Comparison of ENCODE assay signal across 8 cellular contexts in genomic region chr21:29181799-29182470, GRCh38. TPM values are rescaled to one million over a fixed set of nuclear protein-coding genes. Genes with fewer than 3 reads are reported as not detected.
A peak's percentile ranks its signal among the peaks of the same experiment; 100 is the strongest.
DNase-seq lines count a peak whose midpoint lies in the region; ATAC-seq and TF ChIP-seq lines count a peak whose summit lies in the region.

No MANE protein-coding gene starts in this region.

- intact Hi-C loops in heart right ventricle (cut with DNase I) = loop anchor here in 4 of 10 donors (5.0 to 10.0 kb wide), 2 partner anchors 113 to 115 kb away; partner anchors contain the start of gene BACH1 (in 4 of the 4)

- peak overlapping the region; percentile 28 for H2AFZ ChIP-seq in smooth muscle cell (ENCODE audit: low read depth)

- H3K4me3 ChIP-seq in heart right ventricle = peak overlapping the region in 9 of 10 donors; percentile 14 to 46 (median 38)
- H3K4me3 ChIP-seq in smooth muscle cell = peak overlapping the region; percentile 49

- H3K4me1 ChIP-seq in heart right ventricle (peaks cover 0 to 57% (median 17%) of the 10 kb centered on the region in 9 donors), smooth muscle cell (ENCODE audit: low read depth) (peaks cover 3% of the 10 kb centered on the region)

- H3F3A ChIP-seq in smooth muscle cell (ENCODE audit: low read depth) = peaks cover 8% of the 10 kb centered on the region

- H4K20me1 ChIP-seq in smooth muscle cell (ENCODE audit: low read depth) = no peaks in the 10 kb centered on the region

- no peaks in the 10 kb centered on the region for H3K9me3 ChIP-seq in heart right ventricle
- no peaks in the 10 kb centered on the region for H3K9me3 ChIP-seq in smooth muscle cell (replicated peaks; ENCODE audit: low read depth)

- peak overlapping the region; percentile 87 for H3K4me2 ChIP-seq in smooth muscle cell

- peak overlapping the region; percentile 97 for H3K9ac ChIP-seq in smooth muscle cell (ENCODE audit: low read depth)

- no peak for TF ChIP-seq CTCF in AG09319 (IDR thresholded peaks at IDR 0.05; ENCODE audit: low read depth, low read length)
- no peak for TF ChIP-seq CTCF in VCaP (conservative IDR thresholded peaks at IDR 0.05)
- no peak for TF ChIP-seq CTCF in heart right ventricle (IDR thresholded peaks at IDR 0.05)
- no peak for TF ChIP-seq CTCF in smooth muscle cell (IDR thresholded peaks at IDR 0.05; ENCODE audit: borderline replicate concordance, insufficient read depth, poor library complexity, severe bottlenecking)

- H3K27me3 ChIP-seq in heart right ventricle = no peaks in the 10 kb centered on the region
- H3K27me3 ChIP-seq in smooth muscle cell (ENCODE audit: low read depth) = no peaks in the 10 kb centered on the region

- no peaks in the 10 kb centered on the region for H3K36me3 ChIP-seq in heart right ventricle
- no peaks in the 10 kb centered on the region for H3K36me3 ChIP-seq in smooth muscle cell (ENCODE audit: low read depth)

- DNase-seq in AG09319 (ENCODE audit: extremely low read depth, low read depth) = peak; percentile 70
- DNase-seq in H4 (ENCODE audit: low spot score) = peak; percentile 94
- DNase-seq in heart right ventricle = no peak
- no peak for DNase-seq in smooth muscle cell (lab: John Stamatoyannopoulos, UW; ENCODE audit: unreplicated experiment)
- no peak for DNase-seq in GM19240 (ENCODE audit: insufficient read length, low spot score)
- no peak for DNase-seq in NCI-H526 treated with DMSO at 0.1 percent for 48 hours (lab: John Stamatoyannopoulos, UW)
- DNase-seq in DMS153 treated with DMSO at 0.1 percent for 48 hours (lab: John Stamatoyannopoulos, UW; ENCODE audit: unreplicated experiment) = no peak

- H3K27ac ChIP-seq in VCaP (peak overlapping the region; percentile 87), heart right ventricle (peak overlapping the region; percentile 24 to 97 (median 81)), smooth muscle cell (ENCODE audit: low read depth) (peak overlapping the region; percentile 100)

- ATAC-seq in heart right ventricle = peak; percentile 79 to 92 (median 90)

- WGBS in heart right ventricle, 2 donors = 8 to 11% methylated on average over 9 of the region's 9 CpGs
- 21% methylated on average over 9 of the region's 9 CpGs for WGBS in smooth muscle cell (ENCODE audit: low lambda C conversion rate)

- no peaks in the 10 kb centered on the region for H3K79me2 ChIP-seq in smooth muscle cell (ENCODE audit: low read depth)

RNA-seq across cellular contexts. Expression of gene MAP3K7CL, which starts 51.5 kb away (rescaled TPM):
- 2.9 and 4.0 TPM in 2 replicates for total RNA-seq in H4 (2014; rRNA removed; shearing (Covaris generic))
- 10 to 100 TPM in 3 of 10 donors, 1 to 10 TPM in 4, under 1 TPM in 3; 0.64 to 62.1 (median 4.3) TPM for total RNA-seq in heart right ventricle
- polyA plus RNA-seq in heart right ventricle = 1 to 10 TPM; 2.6 to 3.2 TPM
- 1.3 and 2.5 TPM in 2 replicates for total RNA-seq in smooth muscle cell
- polyA plus RNA-seq in smooth muscle cell = 3.0 and 3.7 TPM in 2 replicates

Comparison
In these comparisons a context has a peak if more than half of its experiments do, and no peak if none do; other contexts are left out.
1. DNase-seq: peak in AG09319 (single experiment) and H4 (single experiment); none in heart right ventricle (0 of 2), smooth muscle cell (single experiment), GM19240 (single experiment), NCI-H526 treated with DMSO at 0.1 percent for 48 hours (single experiment) and DMS153 treated with DMSO at 0.1 percent for 48 hours (single experiment).
2. Peak in every context shown above with its lines, with median percentiles within 50 percentile points of each other: H3K27ac ChIP-seq.